Comparison of ENCODE assay signal across 1 cellular context in the genomic region with DNA sequence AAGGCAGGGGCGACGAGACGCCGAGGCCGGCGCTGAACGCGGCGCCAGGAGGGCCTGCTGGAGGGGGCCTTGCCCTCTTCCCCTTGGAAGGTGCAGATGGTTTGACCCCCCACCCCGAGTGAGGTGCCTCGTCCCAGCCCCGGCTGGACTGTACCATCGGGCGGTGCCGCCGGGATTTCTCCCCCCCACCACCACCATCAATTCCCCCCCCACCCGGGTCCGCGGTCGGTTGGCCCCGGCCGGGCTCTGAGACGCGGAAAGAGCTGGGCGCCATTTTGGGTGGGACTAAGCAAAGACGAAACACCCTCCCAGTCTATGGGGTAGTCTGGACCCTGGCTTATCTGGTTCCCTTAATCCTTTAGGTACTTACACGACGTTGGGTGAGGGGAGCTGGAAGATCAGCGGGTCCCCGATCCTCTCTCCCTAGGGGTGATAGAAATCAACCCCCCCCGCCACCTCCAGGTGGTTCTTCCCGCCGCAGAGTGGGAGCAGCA.
A peak's percentile ranks its signal among the peaks of the same experiment; 100 is the strongest.
TF ChIP-seq lines count a peak whose summit lies in the region.

A gene with protein sequence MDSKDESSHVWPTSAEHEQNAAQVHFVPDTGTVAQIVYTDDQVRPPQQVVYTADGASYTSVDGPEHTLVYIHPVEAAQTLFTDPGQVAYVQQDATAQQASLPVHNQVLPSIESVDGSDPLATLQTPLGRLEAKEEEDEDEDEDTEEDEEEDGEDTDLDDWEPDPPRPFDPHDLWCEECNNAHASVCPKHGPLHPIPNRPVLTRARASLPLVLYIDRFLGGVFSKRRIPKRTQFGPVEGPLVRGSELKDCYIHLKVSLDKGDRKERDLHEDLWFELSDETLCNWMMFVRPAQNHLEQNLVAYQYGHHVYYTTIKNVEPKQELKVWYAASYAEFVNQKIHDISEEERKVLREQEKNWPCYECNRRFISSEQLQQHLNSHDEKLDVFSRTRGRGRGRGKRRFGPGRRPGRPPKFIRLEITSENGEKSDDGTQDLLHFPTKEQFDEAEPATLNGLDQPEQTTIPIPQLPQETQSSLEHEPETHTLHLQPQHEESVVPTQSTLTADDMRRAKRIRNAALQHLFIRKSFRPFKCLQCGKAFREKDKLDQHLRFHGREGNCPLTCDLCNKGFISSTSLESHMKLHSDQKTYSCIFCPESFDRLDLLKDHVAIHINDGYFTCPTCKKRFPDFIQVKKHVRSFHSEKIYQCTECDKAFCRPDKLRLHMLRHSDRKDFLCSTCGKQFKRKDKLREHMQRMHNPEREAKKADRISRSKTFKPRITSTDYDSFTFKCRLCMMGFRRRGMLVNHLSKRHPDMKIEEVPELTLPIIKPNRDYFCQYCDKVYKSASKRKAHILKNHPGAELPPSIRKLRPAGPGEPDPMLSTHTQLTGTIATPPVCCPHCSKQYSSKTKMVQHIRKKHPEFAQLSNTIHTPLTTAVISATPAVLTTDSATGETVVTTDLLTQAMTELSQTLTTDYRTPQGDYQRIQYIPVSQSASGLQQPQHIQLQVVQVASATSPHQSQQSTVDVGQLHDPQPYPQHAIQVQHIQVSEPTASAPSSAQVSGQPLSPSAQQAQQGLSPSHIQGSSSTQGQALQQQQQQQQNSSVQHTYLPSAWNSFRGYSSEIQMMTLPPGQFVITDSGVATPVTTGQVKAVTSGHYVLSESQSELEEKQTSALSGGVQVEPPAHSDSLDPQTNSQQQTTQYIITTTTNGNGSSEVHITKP (minus strand): TSS at position 484 of the 494 bp plus-strand sequence. CDS start 41,871 bp downstream, outside the sequence.

TF ChIP-seq in GM12878, 131 proteins besides CTCF, POLR2A, EP300 and RAD21 (continued from another document and continues in another):
- TF ChIP-seq, protein P1, sequence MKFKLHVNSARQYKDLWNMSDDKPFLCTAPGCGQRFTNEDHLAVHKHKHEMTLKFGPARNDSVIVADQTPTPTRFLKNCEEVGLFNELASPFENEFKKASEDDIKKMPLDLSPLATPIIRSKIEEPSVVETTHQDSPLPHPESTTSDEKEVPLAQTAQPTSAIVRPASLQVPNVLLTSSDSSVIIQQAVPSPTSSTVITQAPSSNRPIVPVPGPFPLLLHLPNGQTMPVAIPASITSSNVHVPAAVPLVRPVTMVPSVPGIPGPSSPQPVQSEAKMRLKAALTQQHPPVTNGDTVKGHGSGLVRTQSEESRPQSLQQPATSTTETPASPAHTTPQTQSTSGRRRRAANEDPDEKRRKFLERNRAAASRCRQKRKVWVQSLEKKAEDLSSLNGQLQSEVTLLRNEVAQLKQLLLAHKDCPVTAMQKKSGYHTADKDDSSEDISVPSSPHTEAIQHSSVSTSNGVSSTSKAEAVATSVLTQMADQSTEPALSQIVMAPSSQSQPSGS (IDR thresholded peaks at IDR 0.05; ENCODE audit: low read length): no peak
- TF ChIP-seq, protein P2, sequence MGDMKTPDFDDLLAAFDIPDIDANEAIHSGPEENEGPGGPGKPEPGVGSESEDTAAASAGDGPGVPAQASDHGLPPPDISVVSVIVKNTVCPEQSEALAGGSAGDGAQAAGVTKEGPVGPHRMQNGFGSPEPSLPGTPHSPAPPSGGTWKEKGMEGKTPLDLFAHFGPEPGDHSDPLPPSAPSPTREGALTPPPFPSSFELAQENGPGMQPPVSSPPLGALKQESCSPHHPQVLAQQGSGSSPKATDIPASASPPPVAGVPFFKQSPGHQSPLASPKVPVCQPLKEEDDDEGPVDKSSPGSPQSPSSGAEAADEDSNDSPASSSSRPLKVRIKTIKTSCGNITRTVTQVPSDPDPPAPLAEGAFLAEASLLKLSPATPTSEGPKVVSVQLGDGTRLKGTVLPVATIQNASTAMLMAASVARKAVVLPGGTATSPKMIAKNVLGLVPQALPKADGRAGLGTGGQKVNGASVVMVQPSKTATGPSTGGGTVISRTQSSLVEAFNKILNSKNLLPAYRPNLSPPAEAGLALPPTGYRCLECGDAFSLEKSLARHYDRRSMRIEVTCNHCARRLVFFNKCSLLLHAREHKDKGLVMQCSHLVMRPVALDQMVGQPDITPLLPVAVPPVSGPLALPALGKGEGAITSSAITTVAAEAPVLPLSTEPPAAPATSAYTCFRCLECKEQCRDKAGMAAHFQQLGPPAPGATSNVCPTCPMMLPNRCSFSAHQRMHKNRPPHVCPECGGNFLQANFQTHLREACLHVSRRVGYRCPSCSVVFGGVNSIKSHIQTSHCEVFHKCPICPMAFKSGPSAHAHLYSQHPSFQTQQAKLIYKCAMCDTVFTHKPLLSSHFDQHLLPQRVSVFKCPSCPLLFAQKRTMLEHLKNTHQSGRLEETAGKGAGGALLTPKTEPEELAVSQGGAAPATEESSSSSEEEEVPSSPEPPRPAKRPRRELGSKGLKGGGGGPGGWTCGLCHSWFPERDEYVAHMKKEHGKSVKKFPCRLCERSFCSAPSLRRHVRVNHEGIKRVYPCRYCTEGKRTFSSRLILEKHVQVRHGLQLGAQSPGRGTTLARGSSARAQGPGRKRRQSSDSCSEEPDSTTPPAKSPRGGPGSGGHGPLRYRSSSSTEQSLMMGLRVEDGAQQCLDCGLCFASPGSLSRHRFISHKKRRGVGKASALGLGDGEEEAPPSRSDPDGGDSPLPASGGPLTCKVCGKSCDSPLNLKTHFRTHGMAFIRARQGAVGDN (IDR thresholded peaks at IDR 0.05): 0 out of 2 replicates have a peak, but pooled peaks have one; percentile 36
- peak; percentile 43 for TF ChIP-seq SIX5 (IDR thresholded peaks at IDR 0.05; ENCODE audit: low read depth, low read length, severe bottlenecking)
- TF ChIP-seq ZNF24 (IDR thresholded peaks at IDR 0.05): peak; percentile 59; the same call in 1 of the 2 replicates
- TF ChIP-seq, protein P3, sequence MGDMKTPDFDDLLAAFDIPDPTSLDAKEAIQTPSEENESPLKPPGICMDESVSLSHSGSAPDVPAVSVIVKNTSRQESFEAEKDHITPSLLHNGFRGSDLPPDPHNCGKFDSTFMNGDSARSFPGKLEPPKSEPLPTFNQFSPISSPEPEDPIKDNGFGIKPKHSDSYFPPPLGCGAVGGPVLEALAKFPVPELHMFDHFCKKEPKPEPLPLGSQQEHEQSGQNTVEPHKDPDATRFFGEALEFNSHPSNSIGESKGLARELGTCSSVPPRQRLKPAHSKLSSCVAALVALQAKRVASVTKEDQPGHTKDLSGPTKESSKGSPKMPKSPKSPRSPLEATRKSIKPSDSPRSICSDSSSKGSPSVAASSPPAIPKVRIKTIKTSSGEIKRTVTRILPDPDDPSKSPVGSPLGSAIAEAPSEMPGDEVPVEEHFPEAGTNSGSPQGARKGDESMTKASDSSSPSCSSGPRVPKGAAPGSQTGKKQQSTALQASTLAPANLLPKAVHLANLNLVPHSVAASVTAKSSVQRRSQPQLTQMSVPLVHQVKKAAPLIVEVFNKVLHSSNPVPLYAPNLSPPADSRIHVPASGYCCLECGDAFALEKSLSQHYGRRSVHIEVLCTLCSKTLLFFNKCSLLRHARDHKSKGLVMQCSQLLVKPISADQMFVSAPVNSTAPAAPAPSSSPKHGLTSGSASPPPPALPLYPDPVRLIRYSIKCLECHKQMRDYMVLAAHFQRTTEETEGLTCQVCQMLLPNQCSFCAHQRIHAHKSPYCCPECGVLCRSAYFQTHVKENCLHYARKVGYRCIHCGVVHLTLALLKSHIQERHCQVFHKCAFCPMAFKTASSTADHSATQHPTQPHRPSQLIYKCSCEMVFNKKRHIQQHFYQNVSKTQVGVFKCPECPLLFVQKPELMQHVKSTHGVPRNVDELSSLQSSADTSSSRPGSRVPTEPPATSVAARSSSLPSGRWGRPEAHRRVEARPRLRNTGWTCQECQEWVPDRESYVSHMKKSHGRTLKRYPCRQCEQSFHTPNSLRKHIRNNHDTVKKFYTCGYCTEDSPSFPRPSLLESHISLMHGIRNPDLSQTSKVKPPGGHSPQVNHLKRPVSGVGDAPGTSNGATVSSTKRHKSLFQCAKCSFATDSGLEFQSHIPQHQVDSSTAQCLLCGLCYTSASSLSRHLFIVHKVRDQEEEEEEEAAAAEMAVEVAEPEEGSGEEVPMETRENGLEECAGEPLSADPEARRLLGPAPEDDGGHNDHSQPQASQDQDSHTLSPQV (IDR thresholded peaks at IDR 0.05): no peak
- no peak for TF ChIP-seq TCF12 (IDR thresholded peaks at IDR 0.05; ENCODE audit: low read depth, low read length)
- no peak for TF ChIP-seq EZH2 (IDR thresholded peaks at IDR 0.05; ENCODE audit: borderline replicate concordance, control insufficient read depth, low read depth, low read length)
- peak; percentile 86 for TF ChIP-seq TAF1 (IDR thresholded peaks at IDR 0.05; ENCODE audit: borderline replicate concordance, low read depth, low read length)
- TF ChIP-seq, protein P4, sequence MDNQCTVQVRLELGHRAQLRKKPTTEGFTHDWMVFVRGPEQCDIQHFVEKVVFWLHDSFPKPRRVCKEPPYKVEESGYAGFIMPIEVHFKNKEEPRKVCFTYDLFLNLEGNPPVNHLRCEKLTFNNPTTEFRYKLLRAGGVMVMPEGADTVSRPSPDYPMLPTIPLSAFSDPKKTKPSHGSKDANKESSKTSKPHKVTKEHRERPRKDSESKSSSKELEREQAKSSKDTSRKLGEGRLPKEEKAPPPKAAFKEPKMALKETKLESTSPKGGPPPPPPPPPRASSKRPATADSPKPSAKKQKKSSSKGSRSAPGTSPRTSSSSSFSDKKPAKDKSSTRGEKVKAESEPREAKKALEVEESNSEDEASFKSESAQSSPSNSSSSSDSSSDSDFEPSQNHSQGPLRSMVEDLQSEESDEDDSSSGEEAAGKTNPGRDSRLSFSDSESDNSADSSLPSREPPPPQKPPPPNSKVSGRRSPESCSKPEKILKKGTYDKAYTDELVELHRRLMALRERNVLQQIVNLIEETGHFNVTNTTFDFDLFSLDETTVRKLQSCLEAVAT (IDR thresholded peaks at IDR 0.05): 0 out of 2 replicates have a peak, but pooled peaks have one; percentile 79
- TF ChIP-seq SMARCA5 (IDR thresholded peaks at IDR 0.05): peak; percentile 77; the same call in 1 of the 2 replicates
- TF ChIP-seq, protein P5, sequence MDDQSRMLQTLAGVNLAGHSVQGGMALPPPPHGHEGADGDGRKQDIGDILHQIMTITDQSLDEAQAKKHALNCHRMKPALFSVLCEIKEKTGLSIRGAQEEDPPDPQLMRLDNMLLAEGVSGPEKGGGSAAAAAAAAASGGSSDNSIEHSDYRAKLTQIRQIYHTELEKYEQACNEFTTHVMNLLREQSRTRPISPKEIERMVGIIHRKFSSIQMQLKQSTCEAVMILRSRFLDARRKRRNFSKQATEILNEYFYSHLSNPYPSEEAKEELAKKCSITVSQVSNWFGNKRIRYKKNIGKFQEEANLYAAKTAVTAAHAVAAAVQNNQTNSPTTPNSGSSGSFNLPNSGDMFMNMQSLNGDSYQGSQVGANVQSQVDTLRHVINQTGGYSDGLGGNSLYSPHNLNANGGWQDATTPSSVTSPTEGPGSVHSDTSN (IDR thresholded peaks at IDR 0.05; ENCODE audit: insufficient replicate concordance, low read depth, low read length): no peak
- TF ChIP-seq LARP7 (IDR thresholded peaks at IDR 0.05): peak; percentile 76
- peak; percentile 62; the same call in 1 of the 2 replicates for TF ChIP-seq TBL1XR1 (IDR thresholded peaks at IDR 0.05; ENCODE audit: low read depth, low read length)
- TF ChIP-seq, protein P6, sequence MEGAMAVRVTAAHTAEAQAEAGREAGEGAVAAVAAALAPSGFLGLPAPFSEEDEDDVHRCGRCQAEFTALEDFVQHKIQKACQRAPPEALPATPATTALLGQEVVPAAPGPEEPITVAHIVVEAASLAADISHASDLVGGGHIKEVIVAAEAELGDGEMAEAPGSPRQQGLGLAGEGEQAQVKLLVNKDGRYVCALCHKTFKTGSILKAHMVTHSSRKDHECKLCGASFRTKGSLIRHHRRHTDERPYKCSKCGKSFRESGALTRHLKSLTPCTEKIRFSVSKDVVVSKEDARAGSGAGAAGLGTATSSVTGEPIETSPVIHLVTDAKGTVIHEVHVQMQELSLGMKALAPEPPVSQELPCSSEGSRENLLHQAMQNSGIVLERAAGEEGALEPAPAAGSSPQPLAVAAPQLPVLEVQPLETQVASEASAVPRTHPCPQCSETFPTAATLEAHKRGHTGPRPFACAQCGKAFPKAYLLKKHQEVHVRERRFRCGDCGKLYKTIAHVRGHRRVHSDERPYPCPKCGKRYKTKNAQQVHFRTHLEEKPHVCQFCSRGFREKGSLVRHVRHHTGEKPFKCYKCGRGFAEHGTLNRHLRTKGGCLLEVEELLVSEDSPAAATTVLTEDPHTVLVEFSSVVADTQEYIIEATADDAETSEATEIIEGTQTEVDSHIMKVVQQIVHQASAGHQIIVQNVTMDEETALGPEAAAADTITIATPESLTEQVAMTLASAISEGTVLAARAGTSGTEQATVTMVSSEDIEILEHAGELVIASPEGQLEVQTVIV (IDR thresholded peaks at IDR 0.05; ENCODE audit: borderline replicate concordance, partially characterized antibody): peak; percentile 65
- TF ChIP-seq BCL11A (IDR thresholded peaks at IDR 0.05; ENCODE audit: low read depth, low read length): no peak
- no peak for TF ChIP-seq SMC3 (IDR thresholded peaks at IDR 0.05; ENCODE audit: borderline replicate concordance, low read length)
- no peak for TF ChIP-seq SUZ12 (IDR thresholded peaks at IDR 0.05; ENCODE audit: unreplicated experiment)
- TF ChIP-seq, protein P7, sequence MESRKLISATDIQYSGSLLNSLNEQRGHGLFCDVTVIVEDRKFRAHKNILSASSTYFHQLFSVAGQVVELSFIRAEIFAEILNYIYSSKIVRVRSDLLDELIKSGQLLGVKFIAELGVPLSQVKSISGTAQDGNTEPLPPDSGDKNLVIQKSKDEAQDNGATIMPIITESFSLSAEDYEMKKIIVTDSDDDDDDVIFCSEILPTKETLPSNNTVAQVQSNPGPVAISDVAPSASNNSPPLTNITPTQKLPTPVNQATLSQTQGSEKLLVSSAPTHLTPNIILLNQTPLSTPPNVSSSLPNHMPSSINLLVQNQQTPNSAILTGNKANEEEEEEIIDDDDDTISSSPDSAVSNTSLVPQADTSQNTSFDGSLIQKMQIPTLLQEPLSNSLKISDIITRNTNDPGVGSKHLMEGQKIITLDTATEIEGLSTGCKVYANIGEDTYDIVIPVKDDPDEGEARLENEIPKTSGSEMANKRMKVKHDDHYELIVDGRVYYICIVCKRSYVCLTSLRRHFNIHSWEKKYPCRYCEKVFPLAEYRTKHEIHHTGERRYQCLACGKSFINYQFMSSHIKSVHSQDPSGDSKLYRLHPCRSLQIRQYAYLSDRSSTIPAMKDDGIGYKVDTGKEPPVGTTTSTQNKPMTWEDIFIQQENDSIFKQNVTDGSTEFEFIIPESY (IDR thresholded peaks at IDR 0.05): no peak
- TF ChIP-seq SP1 (IDR thresholded peaks at IDR 0.05; ENCODE audit: low read depth, low read length): peak; percentile 45
- TF ChIP-seq, protein P8, sequence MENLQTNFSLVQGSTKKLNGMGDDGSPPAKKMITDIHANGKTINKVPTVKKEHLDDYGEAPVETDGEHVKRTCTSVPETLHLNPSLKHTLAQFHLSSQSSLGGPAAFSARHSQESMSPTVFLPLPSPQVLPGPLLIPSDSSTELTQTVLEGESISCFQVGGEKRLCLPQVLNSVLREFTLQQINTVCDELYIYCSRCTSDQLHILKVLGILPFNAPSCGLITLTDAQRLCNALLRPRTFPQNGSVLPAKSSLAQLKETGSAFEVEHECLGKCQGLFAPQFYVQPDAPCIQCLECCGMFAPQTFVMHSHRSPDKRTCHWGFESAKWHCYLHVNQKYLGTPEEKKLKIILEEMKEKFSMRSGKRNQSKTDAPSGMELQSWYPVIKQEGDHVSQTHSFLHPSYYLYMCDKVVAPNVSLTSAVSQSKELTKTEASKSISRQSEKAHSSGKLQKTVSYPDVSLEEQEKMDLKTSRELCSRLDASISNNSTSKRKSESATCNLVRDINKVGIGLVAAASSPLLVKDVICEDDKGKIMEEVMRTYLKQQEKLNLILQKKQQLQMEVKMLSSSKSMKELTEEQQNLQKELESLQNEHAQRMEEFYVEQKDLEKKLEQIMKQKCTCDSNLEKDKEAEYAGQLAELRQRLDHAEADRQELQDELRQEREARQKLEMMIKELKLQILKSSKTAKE (IDR thresholded peaks at IDR 0.05; ENCODE audit: low read depth, poor library complexity, severe bottlenecking): peak; percentile 98
